Comparison of ENCODE assay signal across 10 cellular contexts in the genomic region with DNA sequence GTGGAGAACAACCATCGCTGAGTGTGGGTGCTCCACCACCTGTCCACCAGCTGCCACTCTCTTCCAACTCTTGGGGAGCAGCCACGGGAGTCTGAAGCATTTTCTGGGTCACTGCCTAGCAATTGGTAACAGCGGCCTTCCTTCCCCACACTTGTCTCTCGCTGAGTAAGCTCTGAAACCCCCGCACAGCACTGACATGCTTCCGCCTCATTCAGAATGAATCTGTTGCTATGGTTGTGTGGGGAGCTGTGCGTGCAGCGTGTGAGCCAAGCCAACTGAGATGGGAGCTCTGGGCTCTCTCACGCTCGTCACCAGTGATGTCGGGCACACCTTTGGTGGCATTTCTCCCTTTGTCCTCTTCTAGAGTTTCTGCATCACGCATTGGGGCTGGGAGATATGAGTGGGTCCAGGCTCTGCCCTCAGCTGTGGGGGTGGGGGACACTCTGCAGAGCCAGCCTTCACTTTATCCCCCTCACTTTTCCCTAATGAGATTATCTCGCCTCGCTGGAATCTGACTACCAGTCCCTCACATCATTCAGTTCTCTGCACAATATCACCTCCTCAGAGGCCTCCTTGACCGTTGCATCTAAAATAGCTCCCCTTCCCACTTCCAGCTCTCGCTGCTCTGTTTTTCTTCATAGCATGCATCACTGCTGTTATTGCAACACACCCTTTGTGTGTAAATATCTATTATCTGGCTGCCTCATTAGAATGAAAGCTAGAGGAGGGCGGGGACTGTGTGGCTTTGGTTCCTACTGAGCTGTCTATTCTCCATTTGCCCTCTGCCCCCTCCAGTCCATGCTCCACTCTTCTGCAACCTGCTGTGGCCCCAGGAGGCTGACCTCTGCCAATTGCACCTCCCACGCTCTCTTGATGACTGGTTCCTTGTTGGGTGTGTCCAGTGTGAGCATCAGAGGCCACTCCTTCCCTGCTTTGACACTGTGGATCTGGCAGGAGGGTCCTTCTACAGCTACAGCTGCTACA.
DNase-seq lines count a peak whose midpoint lies in the region; ATAC-seq and FAIRE-seq lines count a peak whose summit lies in the region.
"Had no signal": no experiment of that assay in that cellular context is flagged by ENCODE, and none has a peak within 500 bp of the region (broad histone marks: within the 10 kb centered on the region; RNA-seq: fewer than 3 reads in every experiment).

No MANE protein-coding gene starts in this region.

- peak; percentile 47 for DNase-seq in GM18507 (ENCODE audit: extremely low spot score, insufficient read length, low read depth)
- peak; percentile 70 for DNase-seq in NCI-H510A (lab: John Stamatoyannopoulos, UW)
- peak; percentile 21 to 56 (median 51) for DNase-seq in right cardiac atrium
- DNase-seq in HK-2 (ENCODE audit: unreplicated experiment), result no peak
- no peak for DNase-seq in activated CD4-positive, alpha-beta T cell treated with anti-CD3 and anti-CD28 coated beads, Interleukin-2, amount 50 U/mL, for 48 hours
- DNase-seq in activated CD4-positive, alpha-beta T cell treated with anti-CD3 and anti-CD28 coated beads for 4 hours, result no peak
- no peak for DNase-seq in hepatic stellate cell (ENCODE audit: low spot score)

- FAIRE-seq in GM18507 (lab: Jason Lieb, UNC), result peak; percentile 77

- ATAC-seq in HG02610 (IDR thresholded peaks at IDR 0.05; ENCODE audit: unreplicated experiment) (peak; percentile 84), right cardiac atrium (peak; percentile 59 to 65)
- ATAC-seq: HCT116 had no signal

- no peaks in the 10 kb centered on the region for H3K27me3 ChIP-seq in right cardiac atrium (ENCODE audit: control insufficient read depth, insufficient read depth)
- H3K27me3 ChIP-seq: thyroid gland had no signal

- H3K4me3 ChIP-seq in right cardiac atrium (ENCODE audit: low read length), result no peak overlapping the region
- H3K4me3 ChIP-seq: thyroid gland had no signal

- intact Hi-C loops in right cardiac atrium (cut with DNase I), result no loop called here

- 34% methylated on average over 18 of the region's 18 CpGs for WGBS in right cardiac atrium

- no peaks in the 10 kb centered on the region for H3K9me3 ChIP-seq in right cardiac atrium (ENCODE audit: control insufficient read depth, low read length)
- H3K9me3 ChIP-seq: thyroid gland had no signal

- H3K27ac ChIP-seq in right cardiac atrium (ENCODE audit: low read length), result no peak overlapping the region
- H3K27ac ChIP-seq: thyroid gland had no signal

- H3K4me1 ChIP-seq in right cardiac atrium (ENCODE audit: control insufficient read depth, insufficient read depth, low read length), result peaks cover 3% of the 10 kb centered on the region
- H3K4me1 ChIP-seq: thyroid gland had no signal

Comparison
In these comparisons a context has a peak if more than half of its experiments do, and no peak if none do; other contexts are left out.
1. DNase-seq: peak in GM18507 (single experiment), NCI-H510A (single experiment) and right cardiac atrium (3 of 3); none in HK-2 (single experiment), activated CD4-positive, alpha-beta T cell treated with anti-CD3 and anti-CD28 coated beads, Interleukin-2, amount 50 U/mL, for 48 hours (0 of 2), activated CD4-positive, alpha-beta T cell treated with anti-CD3 and anti-CD28 coated beads for 4 hours (0 of 2) and hepatic stellate cell (single experiment).